In the genomic region with DNA sequence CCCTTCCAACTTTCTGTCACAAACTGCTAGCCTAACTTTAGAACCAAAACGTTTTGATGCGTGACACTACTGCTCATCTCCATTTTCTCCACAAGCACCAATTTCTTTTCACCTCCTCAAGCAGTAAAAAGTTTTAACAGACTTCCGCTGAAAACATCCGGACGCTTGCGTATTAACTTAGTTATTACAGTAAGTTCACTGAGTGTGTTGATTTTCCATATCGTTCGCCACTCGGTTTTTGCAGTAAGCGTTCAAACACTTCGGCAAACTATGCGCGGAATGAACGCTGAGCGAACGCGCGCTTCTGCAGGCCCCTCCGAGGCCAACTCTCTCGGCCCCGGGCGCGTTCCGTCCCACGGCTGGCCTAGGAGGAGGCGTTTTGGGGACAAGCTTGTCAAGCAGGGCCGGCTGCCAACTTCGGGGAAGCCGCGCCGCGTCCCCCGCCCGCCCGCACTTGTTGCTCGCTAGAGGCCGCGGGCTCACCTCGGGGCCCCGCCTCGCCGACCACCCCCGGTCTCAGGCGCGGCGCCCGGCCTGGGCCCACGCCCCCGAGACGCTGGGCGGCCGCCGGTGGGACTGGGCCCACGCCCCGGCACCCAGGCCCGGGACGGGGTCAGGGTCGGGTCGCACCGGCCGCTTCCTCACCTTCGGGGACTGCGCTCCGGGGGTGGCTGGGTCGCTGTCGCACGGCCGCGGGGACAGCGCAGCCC, we compare ENCODE assay signal across 1 cellular context.
TF ChIP-seq lines count a peak whose summit lies in the region.

No MANE protein-coding gene starts in this region.

TF ChIP-seq in HepG2, 621 proteins besides CTCF, POLR2A, EP300 and RAD21 (continued from another document and continues in another):
- TF ChIP-seq, protein P1, sequence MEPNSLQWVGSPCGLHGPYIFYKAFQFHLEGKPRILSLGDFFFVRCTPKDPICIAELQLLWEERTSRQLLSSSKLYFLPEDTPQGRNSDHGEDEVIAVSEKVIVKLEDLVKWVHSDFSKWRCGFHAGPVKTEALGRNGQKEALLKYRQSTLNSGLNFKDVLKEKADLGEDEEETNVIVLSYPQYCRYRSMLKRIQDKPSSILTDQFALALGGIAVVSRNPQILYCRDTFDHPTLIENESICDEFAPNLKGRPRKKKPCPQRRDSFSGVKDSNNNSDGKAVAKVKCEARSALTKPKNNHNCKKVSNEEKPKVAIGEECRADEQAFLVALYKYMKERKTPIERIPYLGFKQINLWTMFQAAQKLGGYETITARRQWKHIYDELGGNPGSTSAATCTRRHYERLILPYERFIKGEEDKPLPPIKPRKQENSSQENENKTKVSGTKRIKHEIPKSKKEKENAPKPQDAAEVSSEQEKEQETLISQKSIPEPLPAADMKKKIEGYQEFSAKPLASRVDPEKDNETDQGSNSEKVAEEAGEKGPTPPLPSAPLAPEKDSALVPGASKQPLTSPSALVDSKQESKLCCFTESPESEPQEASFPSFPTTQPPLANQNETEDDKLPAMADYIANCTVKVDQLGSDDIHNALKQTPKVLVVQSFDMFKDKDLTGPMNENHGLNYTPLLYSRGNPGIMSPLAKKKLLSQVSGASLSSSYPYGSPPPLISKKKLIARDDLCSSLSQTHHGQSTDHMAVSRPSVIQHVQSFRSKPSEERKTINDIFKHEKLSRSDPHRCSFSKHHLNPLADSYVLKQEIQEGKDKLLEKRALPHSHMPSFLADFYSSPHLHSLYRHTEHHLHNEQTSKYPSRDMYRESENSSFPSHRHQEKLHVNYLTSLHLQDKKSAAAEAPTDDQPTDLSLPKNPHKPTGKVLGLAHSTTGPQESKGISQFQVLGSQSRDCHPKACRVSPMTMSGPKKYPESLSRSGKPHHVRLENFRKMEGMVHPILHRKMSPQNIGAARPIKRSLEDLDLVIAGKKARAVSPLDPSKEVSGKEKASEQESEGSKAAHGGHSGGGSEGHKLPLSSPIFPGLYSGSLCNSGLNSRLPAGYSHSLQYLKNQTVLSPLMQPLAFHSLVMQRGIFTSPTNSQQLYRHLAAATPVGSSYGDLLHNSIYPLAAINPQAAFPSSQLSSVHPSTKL (CRISPR knock-in tag; IDR thresholded peaks at IDR 0.05), result no peak
- TF ChIP-seq JUN (CRISPR knock-in tag; IDR thresholded peaks at IDR 0.05) (no peak), ZMAT3 (CRISPR knock-in tag; conservative IDR thresholded peaks at IDR 0.05) (no peak), KMT2B (CRISPR knock-in tag; IDR thresholded peaks at IDR 0.05) (no peak), ZNF841 (CRISPR knock-in tag; IDR thresholded peaks at IDR 0.05; ENCODE audit: borderline replicate concordance) (no peak), ZNF3 (CRISPR knock-in tag; IDR thresholded peaks at IDR 0.05) (no peak), HOXA3 (CRISPR knock-in tag; IDR thresholded peaks at IDR 0.05) (no peak), ZNF205 (CRISPR knock-in tag; IDR thresholded peaks at IDR 0.05) (0 out of 2 replicates have a peak, but pooled peaks have one; percentile 27), ZNF780A (CRISPR knock-in tag; IDR thresholded peaks at IDR 0.05) (no peak), ZNF564 (CRISPR knock-in tag; IDR thresholded peaks at IDR 0.05) (no peak), ARID2 (CRISPR knock-in tag; IDR thresholded peaks at IDR 0.05; ENCODE audit: borderline replicate concordance) (no peak), BRCA1 (CRISPR knock-in tag; IDR thresholded peaks at IDR 0.05) (no peak), RAD51 (IDR thresholded peaks at IDR 0.05; ENCODE audit: borderline replicate concordance) (no peak), SAFB2 (CRISPR knock-in tag; IDR thresholded peaks at IDR 0.05; ENCODE audit: borderline replicate concordance, low read depth) (no peak; the same call in 1 of the 2 replicates), ZNF547 (CRISPR knock-in tag; IDR thresholded peaks at IDR 0.05) (peak; percentile 76; the same call in 1 of the 2 replicates), ZNF296 (CRISPR knock-in tag; conservative IDR thresholded peaks at IDR 0.05) (no peak), ZC3H4 (CRISPR knock-in tag; IDR thresholded peaks at IDR 0.05; ENCODE audit: borderline replicate concordance) (0 out of 2 replicates have a peak, but pooled peaks have one; percentile 19), JARID2 (CRISPR knock-in tag; IDR thresholded peaks at IDR 0.05; ENCODE audit: insufficient replicate concordance) (no peak), PHF8 (CRISPR knock-in tag; IDR thresholded peaks at IDR 0.05) (peak; percentile 70; the same call in 1 of the 2 replicates), ZFP1 (CRISPR knock-in tag; IDR thresholded peaks at IDR 0.05) (no peak), ATM (IDR thresholded peaks at IDR 0.05; ENCODE audit: borderline replicate concordance) (no peak), SIN3B (IDR thresholded peaks at IDR 0.05; ENCODE audit: low read length) (no peak), MXI1 (IDR thresholded peaks at IDR 0.05; ENCODE audit: borderline replicate concordance, low read depth, low read length) (no peak; the same call in 2 of the 3 replicates), NAIF1 (CRISPR knock-in tag; IDR thresholded peaks at IDR 0.05; ENCODE audit: borderline replicate concordance) (no peak), ZNF331 (CRISPR knock-in tag; IDR thresholded peaks at IDR 0.05) (peak; percentile 11; the same call in 1 of the 2 replicates), NFKB2 (CRISPR knock-in tag; IDR thresholded peaks at IDR 0.05; ENCODE audit: borderline replicate concordance) (no peak; the same call in 1 of the 2 replicates)
- TF ChIP-seq, protein P2, sequence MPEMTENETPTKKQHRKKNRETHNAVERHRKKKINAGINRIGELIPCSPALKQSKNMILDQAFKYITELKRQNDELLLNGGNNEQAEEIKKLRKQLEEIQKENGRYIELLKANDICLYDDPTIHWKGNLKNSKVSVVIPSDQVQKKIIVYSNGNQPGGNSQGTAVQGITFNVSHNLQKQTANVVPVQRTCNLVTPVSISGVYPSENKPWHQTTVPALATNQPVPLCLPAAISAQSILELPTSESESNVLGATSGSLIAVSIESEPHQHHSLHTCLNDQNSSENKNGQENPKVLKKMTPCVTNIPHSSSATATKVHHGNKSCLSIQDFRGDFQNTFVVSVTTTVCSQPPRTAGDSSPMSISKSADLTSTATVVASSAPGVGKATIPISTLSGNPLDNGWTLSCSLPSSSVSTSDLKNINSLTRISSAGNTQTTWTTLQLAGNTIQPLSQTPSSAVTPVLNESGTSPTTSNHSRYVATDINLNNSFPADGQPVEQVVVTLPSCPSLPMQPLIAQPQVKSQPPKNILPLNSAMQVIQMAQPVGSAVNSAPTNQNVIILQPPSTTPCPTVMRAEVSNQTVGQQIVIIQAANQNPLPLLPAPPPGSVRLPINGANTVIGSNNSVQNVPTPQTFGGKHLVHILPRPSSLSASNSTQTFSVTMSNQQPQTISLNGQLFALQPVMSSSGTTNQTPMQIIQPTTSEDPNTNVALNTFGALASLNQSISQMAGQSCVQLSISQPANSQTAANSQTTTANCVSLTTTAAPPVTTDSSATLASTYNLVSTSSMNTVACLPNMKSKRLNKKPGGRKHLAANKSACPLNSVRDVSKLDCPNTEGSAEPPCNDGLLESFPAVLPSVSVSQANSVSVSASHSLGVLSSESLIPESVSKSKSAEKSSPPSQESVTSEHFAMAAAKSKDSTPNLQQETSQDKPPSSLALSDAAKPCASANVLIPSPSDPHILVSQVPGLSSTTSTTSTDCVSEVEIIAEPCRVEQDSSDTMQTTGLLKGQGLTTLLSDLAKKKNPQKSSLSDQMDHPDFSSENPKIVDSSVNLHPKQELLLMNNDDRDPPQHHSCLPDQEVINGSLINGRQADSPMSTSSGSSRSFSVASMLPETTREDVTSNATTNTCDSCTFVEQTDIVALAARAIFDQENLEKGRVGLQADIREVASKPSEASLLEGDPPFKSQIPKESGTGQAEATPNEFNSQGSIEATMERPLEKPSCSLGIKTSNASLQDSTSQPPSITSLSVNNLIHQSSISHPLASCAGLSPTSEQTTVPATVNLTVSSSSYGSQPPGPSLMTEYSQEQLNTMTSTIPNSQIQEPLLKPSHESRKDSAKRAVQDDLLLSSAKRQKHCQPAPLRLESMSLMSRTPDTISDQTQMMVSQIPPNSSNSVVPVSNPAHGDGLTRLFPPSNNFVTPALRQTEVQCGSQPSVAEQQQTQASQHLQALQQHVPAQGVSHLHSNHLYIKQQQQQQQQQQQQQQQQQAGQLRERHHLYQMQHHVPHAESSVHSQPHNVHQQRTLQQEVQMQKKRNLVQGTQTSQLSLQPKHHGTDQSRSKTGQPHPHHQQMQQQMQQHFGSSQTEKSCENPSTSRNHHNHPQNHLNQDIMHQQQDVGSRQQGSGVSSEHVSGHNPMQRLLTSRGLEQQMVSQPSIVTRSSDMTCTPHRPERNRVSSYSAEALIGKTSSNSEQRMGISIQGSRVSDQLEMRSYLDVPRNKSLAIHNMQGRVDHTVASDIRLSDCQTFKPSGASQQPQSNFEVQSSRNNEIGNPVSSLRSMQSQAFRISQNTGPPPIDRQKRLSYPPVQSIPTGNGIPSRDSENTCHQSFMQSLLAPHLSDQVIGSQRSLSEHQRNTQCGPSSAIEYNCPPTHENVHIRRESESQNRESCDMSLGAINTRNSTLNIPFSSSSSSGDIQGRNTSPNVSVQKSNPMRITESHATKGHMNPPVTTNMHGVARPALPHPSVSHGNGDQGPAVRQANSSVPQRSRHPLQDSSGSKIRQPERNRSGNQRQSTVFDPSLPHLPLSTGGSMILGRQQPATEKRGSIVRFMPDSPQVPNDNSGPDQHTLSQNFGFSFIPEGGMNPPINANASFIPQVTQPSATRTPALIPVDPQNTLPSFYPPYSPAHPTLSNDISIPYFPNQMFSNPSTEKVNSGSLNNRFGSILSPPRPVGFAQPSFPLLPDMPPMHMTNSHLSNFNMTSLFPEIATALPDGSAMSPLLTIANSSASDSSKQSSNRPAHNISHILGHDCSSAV (CRISPR knock-in tag; IDR thresholded peaks at IDR 0.05; ENCODE audit: borderline replicate concordance), result no peak
- TF ChIP-seq, protein P3, sequence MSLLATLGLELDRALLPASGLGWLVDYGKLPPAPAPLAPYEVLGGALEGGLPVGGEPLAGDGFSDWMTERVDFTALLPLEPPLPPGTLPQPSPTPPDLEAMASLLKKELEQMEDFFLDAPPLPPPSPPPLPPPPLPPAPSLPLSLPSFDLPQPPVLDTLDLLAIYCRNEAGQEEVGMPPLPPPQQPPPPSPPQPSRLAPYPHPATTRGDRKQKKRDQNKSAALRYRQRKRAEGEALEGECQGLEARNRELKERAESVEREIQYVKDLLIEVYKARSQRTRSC (CRISPR knock-in tag; IDR thresholded peaks at IDR 0.05; ENCODE audit: low read depth), result no peak
- TF ChIP-seq, protein P4, sequence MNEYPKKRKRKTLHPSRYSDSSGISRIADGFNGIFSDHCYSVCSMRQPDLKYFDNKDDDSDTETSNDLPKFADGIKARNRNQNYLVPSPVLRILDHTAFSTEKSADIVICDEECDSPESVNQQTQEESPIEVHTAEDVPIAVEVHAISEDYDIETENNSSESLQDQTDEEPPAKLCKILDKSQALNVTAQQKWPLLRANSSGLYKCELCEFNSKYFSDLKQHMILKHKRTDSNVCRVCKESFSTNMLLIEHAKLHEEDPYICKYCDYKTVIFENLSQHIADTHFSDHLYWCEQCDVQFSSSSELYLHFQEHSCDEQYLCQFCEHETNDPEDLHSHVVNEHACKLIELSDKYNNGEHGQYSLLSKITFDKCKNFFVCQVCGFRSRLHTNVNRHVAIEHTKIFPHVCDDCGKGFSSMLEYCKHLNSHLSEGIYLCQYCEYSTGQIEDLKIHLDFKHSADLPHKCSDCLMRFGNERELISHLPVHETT (CRISPR knock-in tag; conservative IDR thresholded peaks at IDR 0.05), result peak; percentile 35; the same call in 1 of the 2 replicates
- TF ChIP-seq, protein P5, sequence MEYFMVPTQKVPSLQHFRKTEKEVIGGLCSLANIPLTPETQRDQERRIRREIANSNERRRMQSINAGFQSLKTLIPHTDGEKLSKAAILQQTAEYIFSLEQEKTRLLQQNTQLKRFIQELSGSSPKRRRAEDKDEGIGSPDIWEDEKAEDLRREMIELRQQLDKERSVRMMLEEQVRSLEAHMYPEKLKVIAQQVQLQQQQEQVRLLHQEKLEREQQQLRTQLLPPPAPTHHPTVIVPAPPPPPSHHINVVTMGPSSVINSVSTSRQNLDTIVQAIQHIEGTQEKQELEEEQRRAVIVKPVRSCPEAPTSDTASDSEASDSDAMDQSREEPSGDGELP (IDR thresholded peaks at IDR 0.05; ENCODE audit: borderline replicate concordance, low read depth), result no peak
- TF ChIP-seq, protein P6, sequence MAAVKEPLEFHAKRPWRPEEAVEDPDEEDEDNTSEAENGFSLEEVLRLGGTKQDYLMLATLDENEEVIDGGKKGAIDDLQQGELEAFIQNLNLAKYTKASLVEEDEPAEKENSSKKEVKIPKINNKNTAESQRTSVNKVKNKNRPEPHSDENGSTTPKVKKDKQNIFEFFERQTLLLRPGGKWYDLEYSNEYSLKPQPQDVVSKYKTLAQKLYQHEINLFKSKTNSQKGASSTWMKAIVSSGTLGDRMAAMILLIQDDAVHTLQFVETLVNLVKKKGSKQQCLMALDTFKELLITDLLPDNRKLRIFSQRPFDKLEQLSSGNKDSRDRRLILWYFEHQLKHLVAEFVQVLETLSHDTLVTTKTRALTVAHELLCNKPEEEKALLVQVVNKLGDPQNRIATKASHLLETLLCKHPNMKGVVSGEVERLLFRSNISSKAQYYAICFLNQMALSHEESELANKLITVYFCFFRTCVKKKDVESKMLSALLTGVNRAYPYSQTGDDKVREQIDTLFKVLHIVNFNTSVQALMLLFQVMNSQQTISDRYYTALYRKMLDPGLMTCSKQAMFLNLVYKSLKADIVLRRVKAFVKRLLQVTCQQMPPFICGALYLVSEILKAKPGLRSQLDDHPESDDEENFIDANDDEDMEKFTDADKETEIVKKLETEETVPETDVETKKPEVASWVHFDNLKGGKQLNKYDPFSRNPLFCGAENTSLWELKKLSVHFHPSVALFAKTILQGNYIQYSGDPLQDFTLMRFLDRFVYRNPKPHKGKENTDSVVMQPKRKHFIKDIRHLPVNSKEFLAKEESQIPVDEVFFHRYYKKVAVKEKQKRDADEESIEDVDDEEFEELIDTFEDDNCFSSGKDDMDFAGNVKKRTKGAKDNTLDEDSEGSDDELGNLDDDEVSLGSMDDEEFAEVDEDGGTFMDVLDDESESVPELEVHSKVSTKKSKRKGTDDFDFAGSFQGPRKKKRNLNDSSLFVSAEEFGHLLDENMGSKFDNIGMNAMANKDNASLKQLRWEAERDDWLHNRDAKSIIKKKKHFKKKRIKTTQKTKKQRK (IDR thresholded peaks at IDR 0.05; ENCODE audit: low read length), result no peak
- TF ChIP-seq, protein P7, sequence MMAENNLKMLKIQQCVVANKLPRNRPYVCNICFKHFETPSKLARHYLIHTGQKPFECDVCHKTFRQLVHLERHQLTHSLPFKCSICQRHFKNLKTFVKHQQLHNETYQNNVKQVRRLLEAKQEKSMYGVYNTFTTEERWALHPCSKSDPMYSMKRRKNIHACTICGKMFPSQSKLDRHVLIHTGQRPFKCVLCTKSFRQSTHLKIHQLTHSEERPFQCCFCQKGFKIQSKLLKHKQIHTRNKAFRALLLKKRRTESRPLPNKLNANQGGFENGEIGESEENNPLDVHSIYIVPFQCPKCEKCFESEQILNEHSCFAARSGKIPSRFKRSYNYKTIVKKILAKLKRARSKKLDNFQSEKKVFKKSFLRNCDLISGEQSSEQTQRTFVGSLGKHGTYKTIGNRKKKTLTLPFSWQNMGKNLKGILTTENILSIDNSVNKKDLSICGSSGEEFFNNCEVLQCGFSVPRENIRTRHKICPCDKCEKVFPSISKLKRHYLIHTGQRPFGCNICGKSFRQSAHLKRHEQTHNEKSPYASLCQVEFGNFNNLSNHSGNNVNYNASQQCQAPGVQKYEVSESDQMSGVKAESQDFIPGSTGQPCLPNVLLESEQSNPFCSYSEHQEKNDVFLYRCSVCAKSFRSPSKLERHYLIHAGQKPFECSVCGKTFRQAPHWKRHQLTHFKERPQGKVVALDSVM (CRISPR knock-in tag; IDR thresholded peaks at IDR 0.05), result no peak
- TF ChIP-seq, protein P8, sequence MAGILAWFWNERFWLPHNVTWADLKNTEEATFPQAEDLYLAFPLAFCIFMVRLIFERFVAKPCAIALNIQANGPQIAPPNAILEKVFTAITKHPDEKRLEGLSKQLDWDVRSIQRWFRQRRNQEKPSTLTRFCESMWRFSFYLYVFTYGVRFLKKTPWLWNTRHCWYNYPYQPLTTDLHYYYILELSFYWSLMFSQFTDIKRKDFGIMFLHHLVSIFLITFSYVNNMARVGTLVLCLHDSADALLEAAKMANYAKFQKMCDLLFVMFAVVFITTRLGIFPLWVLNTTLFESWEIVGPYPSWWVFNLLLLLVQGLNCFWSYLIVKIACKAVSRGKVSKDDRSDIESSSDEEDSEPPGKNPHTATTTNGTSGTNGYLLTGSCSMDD (CRISPR knock-in tag; IDR thresholded peaks at IDR 0.05), result no peak
